ENCODE assay signal across 27 cellular contexts in the genomic region with DNA sequence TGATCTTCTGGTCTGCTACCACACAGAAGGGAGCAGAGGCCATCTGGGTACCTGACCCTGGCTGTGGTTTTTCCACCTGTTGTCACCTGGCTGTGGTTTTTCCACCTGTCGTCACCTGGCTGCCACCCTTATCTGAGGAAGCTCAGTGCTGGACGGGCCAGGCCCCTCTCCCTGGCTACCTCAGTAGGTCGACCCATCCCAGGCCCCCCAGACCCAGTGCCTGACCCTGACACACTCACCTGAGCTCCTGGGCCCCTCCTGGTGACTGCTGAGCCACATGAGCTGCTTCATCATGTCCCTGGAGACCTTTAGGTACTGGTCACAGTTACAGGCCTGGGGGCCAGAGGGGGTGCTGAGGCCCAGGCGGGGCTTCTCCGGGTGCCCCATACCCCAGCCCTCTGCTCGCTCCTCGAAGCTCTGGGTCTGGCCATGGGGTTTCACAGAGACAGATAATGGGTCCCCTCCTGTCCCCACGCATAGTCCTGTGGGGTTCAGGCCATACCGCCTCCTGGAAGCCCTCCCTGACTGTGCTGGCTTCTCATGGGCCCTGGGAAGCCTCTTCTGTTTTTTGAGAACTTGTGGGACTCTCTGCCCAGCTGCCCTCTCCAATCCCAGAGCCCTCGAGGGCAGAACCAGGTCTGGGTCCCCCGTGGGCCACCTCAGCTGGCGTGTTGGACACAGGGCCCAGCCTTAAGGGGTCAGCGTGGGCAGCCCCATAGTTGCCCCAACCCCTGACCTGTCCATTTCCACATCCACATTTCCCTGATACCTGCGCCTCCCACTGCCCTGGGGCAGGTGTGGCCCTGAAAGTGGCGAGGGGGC. TPM values are rescaled to one million over a fixed set of nuclear protein-coding genes. Genes with fewer than 3 reads are reported as not detected.
A peak's percentile ranks its signal among the peaks of the same experiment; 100 is the strongest.
DNase-seq lines count a peak whose midpoint lies in the region; ATAC-seq, FAIRE-seq and TF ChIP-seq lines count a peak whose summit lies in the region.
"Had no signal": no experiment of that assay in that cellular context is flagged by ENCODE, and none has a peak within 500 bp of the region (broad histone marks: within the 10 kb centered on the region; RNA-seq: fewer than 3 reads in every experiment).

No MANE protein-coding gene starts in this region.

- H3K9me3 Mint-ChIP-seq in activated naive CD8-positive, alpha-beta T cell treated with anti-CD3 and anti-CD28 coated beads, Interleukin-2, amount 10 ng/mL, durations not matched to agents 7 days and 5 days = no peaks in the 10 kb centered on the region
- no peaks in the 10 kb centered on the region for H3K9me3 Mint-ChIP-seq in activated naive CD8-positive, alpha-beta T cell treated with anti-CD3 and anti-CD28 coated beads for 36 hours
- no peaks in the 10 kb centered on the region for H3K9me3 Mint-ChIP-seq in type B pancreatic cell
- H3K9me3 Mint-ChIP-seq: activated naive CD4-positive, alpha-beta T cell treated with anti-CD3 and anti-CD28 coated beads for 36 hours; activated T-cell treated with anti-CD3 and anti-CD28 coated beads, Interleukin-2, amount 50 U/mL, for 24 hours; naive B cell; stimulated activated memory B cell treated with anti-CD40 and anti-IgM and Interleukin-4, amounts not matched to agents 10 μg/mL and 1 μg/mL and 100 μg/mL, for 72 hours had no signal

- no peak overlapping the region for H3K4me2 ChIP-seq in keratinocyte (ENCODE audit: control insufficient read depth, extremely low read depth, insufficient read depth, low read depth, low read length)

- no peak overlapping the region for H3K27ac Mint-ChIP-seq in activated naive CD8-positive, alpha-beta T cell treated with anti-CD3 and anti-CD28 coated beads, Interleukin-2, amount 10 ng/mL, durations not matched to agents 7 days and 5 days
- H3K27ac Mint-ChIP-seq in activated naive CD8-positive, alpha-beta T cell treated with anti-CD3 and anti-CD28 coated beads for 36 hours = no peak overlapping the region
- peak overlapping the region; percentile 76 for H3K27ac Mint-ChIP-seq in type B pancreatic cell
- H3K27ac Mint-ChIP-seq: activated CD8-positive, alpha-beta T cell treated with anti-CD3 and anti-CD28 coated beads, Interleukin-2, amount 10 ng/mL, durations not matched to agents 7 days and 5 days; activated naive CD4-positive, alpha-beta T cell treated with anti-CD3 and anti-CD28 coated beads for 36 hours; activated T-cell treated with anti-CD3 and anti-CD28 coated beads, Interleukin-2, amount 50 U/mL, for 24 hours; stimulated activated memory B cell treated with anti-CD40 and anti-IgM and Interleukin-4, amounts not matched to agents 10 μg/mL and 1 μg/mL and 100 μg/mL, for 72 hours had no signal

- no peaks in the 10 kb centered on the region for H3K79me2 ChIP-seq in keratinocyte (ENCODE audit: control insufficient read depth, insufficient read depth, low read length)

- dilution Hi-C loops in keratinocyte (cut with MboI; ENCODE audit: extremely low pct_ligation_motif_present, low sequenced_read_pairs) = no loop called here

- no peak for TF ChIP-seq CTCF in RWPE1 (conservative IDR thresholded peaks at IDR 0.05; ENCODE audit: low read depth)
- TF ChIP-seq CTCF in keratinocyte (optimal IDR thresholded peaks at IDR 0.05 in 1 of 3, IDR thresholded peaks at IDR 0.05 in 1 of 3, conservative IDR thresholded peaks at IDR 0.05 in 1 of 3; ENCODE audit: extremely low read depth in 1 of 3, insufficient read depth in 2 of 3, low read length in 3 of 3) = no peak
- no peak for TF ChIP-seq CTCF in type B pancreatic cell (conservative IDR thresholded peaks at IDR 0.05)

- CTCF ChIA-PET in RWPE1 (lab: Yijun Ruan, JAX) = interaction anchor here (0.5 to 0.7 kb wide), 2 partner anchors 118 to 280 kb away, joined by 3 read pairs; no protein-coding TSS in a partner anchor

- POLR2A ChIA-PET in activated naive CD8-positive, alpha-beta T cell treated with anti-CD3 and anti-CD28 coated beads, Interleukin-2, amount 10 ng/mL, durations not matched to agents 7 days and 5 days (lab: Charles Lee) = interaction anchor here (1.4 kb wide), 2 partner anchors 11 kb away, joined by 4 to 9 read pairs; no protein-coding TSS in a partner anchor
- POLR2A ChIA-PET in RWPE1 (lab: Yijun Ruan, JAX; ENCODE audit: low non-redundant PET) = no interaction called here

- no peaks in the 10 kb centered on the region for H3K27me3 Mint-ChIP-seq in activated naive CD8-positive, alpha-beta T cell treated with anti-CD3 and anti-CD28 coated beads, Interleukin-2, amount 10 ng/mL, durations not matched to agents 7 days and 5 days
- H3K27me3 Mint-ChIP-seq in activated naive CD8-positive, alpha-beta T cell treated with anti-CD3 and anti-CD28 coated beads for 36 hours = no peaks in the 10 kb centered on the region
- no peaks in the 10 kb centered on the region for H3K27me3 Mint-ChIP-seq in type B pancreatic cell
- H3K27me3 Mint-ChIP-seq: activated T-cell treated with anti-CD3 and anti-CD28 coated beads, Interleukin-2, amount 50 U/mL, for 24 hours had no signal

- no peak for FAIRE-seq in keratinocyte (lab: Jason Lieb, UNC)

- peaks cover 12% of the 10 kb centered on the region for H3K27me3 ChIP-seq in keratinocyte (ENCODE audit: control insufficient read depth, extremely low read depth, insufficient read depth, low read length)
- H3K27me3 ChIP-seq: cardiac muscle cell had no signal

- no peak overlapping the region for H3K4me3 ChIP-seq in keratinocyte (ENCODE audit: control insufficient read depth in 2 of 3, extremely low read depth in 1 of 3, insufficient read depth in 2 of 3, low read depth in 1 of 3, low read length in 3 of 3)
- H3K4me3 ChIP-seq: cardiac muscle cell, ovary, SJCRH30, thoracic aorta had no signal

- H3K4me3 Mint-ChIP-seq in activated naive CD8-positive, alpha-beta T cell treated with anti-CD3 and anti-CD28 coated beads, Interleukin-2, amount 10 ng/mL, durations not matched to agents 7 days and 5 days = no peak overlapping the region
- H3K4me3 Mint-ChIP-seq in activated naive CD8-positive, alpha-beta T cell treated with anti-CD3 and anti-CD28 coated beads for 36 hours = no peak overlapping the region
- H3K4me3 Mint-ChIP-seq in type B pancreatic cell = no peak overlapping the region
- H3K4me3 Mint-ChIP-seq: activated CD8-positive, alpha-beta T cell treated with anti-CD3 and anti-CD28 coated beads, Interleukin-2, amount 10 ng/mL, durations not matched to agents 7 days and 5 days; activated naive CD4-positive, alpha-beta T cell treated with anti-CD3 and anti-CD28 coated beads for 36 hours; activated T-cell treated with anti-CD3 and anti-CD28 coated beads, Interleukin-2, amount 50 U/mL, for 24 hours; stimulated activated memory B cell treated with anti-CD40 and anti-IgM and Interleukin-4, amounts not matched to agents 10 μg/mL and 1 μg/mL and 100 μg/mL, for 72 hours had no signal

- no peak overlapping the region for H2AFZ ChIP-seq in keratinocyte (ENCODE audit: control insufficient read depth, low read length)

- peak; percentile 31 for DNase-seq in activated naive CD8-positive, alpha-beta T cell treated with anti-CD3 and anti-CD28 coated beads, Interleukin-2, amount 10 ng/mL, durations not matched to agents 7 days and 5 days
- no peak for DNase-seq in activated naive CD8-positive, alpha-beta T cell treated with anti-CD3 and anti-CD28 coated beads for 36 hours
- DNase-seq in RWPE1 (ENCODE audit: low spot score) (no peak), keratinocyte (ENCODE audit: low read depth, low spot score) (no peak), type B pancreatic cell (ENCODE audit: extremely low spot score, unreplicated experiment) (no peak), SIG-M5 (lab: John Stamatoyannopoulos, UW) (no peak), NCI-H774 (lab: John Stamatoyannopoulos, UW) (no peak)
- DNase-seq in stimulated activated CD8-positive, alpha-beta memory T cell treated with anti-CD3 and anti-CD28 coated beads, Interleukin-4, amount 100 ng/mL, for 48 hours = no peak
- DNase-seq: activated naive CD4-positive, alpha-beta T cell treated with anti-CD3 and anti-CD28 coated beads for 36 hours; activated T-cell treated with anti-CD3 and anti-CD28 coated beads, Interleukin-2, amount 50 U/mL, for 24 hours; anterior cingulate cortex; C1 segment of cervical spinal cord; cortex of kidney; naive B cell; NCI-H2081 treated with DMSO at 0.1 percent for 48 hours; NCI-H446; SJCRH30; stimulated activated CD4-positive, alpha-beta T cell treated with anti-CD3 and anti-CD28 coated beads, Interleukin-2, amount 100 ng/mL, for 48 hours; T-helper 1 cell had no signal

- peak overlapping the region; percentile 64 for H3K27ac ChIP-seq in RWPE1
- no peak overlapping the region for H3K27ac ChIP-seq in keratinocyte (ENCODE audit: control insufficient read depth, insufficient read depth, low read length)
- H3K27ac ChIP-seq: cardiac muscle cell, ovary, SJCRH30, thoracic aorta had no signal

- no peaks in the 10 kb centered on the region for H3K36me3 ChIP-seq in keratinocyte (ENCODE audit: control insufficient read depth in 2 of 2, extremely low read depth in 1 of 2, insufficient read depth in 2 of 2, low read length in 2 of 2)
- H3K36me3 ChIP-seq: cardiac muscle cell, ovary, SJCRH30, thoracic aorta had no signal

- H3K4me1 Mint-ChIP-seq in activated naive CD8-positive, alpha-beta T cell treated with anti-CD3 and anti-CD28 coated beads, Interleukin-2, amount 10 ng/mL, durations not matched to agents 7 days and 5 days = peaks cover 4% of the 10 kb centered on the region
- peaks cover 8% of the 10 kb centered on the region for H3K4me1 Mint-ChIP-seq in activated naive CD8-positive, alpha-beta T cell treated with anti-CD3 and anti-CD28 coated beads for 36 hours
- no peaks in the 10 kb centered on the region for H3K4me1 Mint-ChIP-seq in type B pancreatic cell (ENCODE audit: unreplicated experiment)

- no peaks in the 10 kb centered on the region for H3K9me1 ChIP-seq in keratinocyte (ENCODE audit: control insufficient read depth, extremely low read depth, insufficient read depth, low read length)

- no peaks in the 10 kb centered on the region for H3K36me3 Mint-ChIP-seq in activated naive CD8-positive, alpha-beta T cell treated with anti-CD3 and anti-CD28 coated beads, Interleukin-2, amount 10 ng/mL, durations not matched to agents 7 days and 5 days
- H3K36me3 Mint-ChIP-seq in activated naive CD8-positive, alpha-beta T cell treated with anti-CD3 and anti-CD28 coated beads for 36 hours = no peaks in the 10 kb centered on the region
- H3K36me3 Mint-ChIP-seq in type B pancreatic cell = no peaks in the 10 kb centered on the region
- H3K36me3 Mint-ChIP-seq: naive B cell; stimulated activated memory B cell treated with anti-CD40 and anti-IgM and Interleukin-4, amounts not matched to agents 10 μg/mL and 1 μg/mL and 100 μg/mL, for 72 hours had no signal

- no peak for ATAC-seq in activated naive CD8-positive, alpha-beta T cell treated with anti-CD3 and anti-CD28 coated beads, Interleukin-2, amount 10 ng/mL, durations not matched to agents 7 days and 5 days (ENCODE audit: low read depth)
- ATAC-seq: activated CD8-positive, alpha-beta T cell treated with anti-CD3 and anti-CD28 coated beads, Interleukin-2, amount 10 ng/mL, durations not matched to agents 7 days and 5 days; stimulated activated memory B cell treated with anti-CD40 and anti-IgM and Interleukin-4, amounts not matched to agents 10 μg/mL and 1 μg/mL and 100 μg/mL, for 72 hours had no signal

- no peaks in the 10 kb centered on the region for H4K20me1 ChIP-seq in keratinocyte (ENCODE audit: control insufficient read depth, extremely low read depth, insufficient read depth, low read length)

- peak overlapping the region; percentile 33 for H3K9ac ChIP-seq in keratinocyte (ENCODE audit: control insufficient read depth, extremely low read depth, insufficient read depth, low read length)

- H3K9me3 ChIP-seq in keratinocyte (ENCODE audit: control insufficient read depth, low read depth, low read length) = no peaks in the 10 kb centered on the region
- H3K9me3 ChIP-seq: ovary, SJCRH30, thoracic aorta had no signal

- peaks cover 32% of the 10 kb centered on the region for H3K4me1 ChIP-seq in keratinocyte (ENCODE audit: control insufficient read depth, extremely low read depth, insufficient read depth, low read length)

RNA-seq across cellular contexts. Expression of gene NRARP, which starts 7.5 kb away (rescaled TPM):
- 1 to 10 TPM; 1.2 to 1.7 TPM for total RNA-seq in activated naive CD8-positive, alpha-beta T cell treated with anti-CD3 and anti-CD28 coated beads, Interleukin-2, amount 10 ng/mL, durations not matched to agents 7 days and 5 days
- 1 to 10 TPM; 5.0 to 5.3 TPM for total RNA-seq in activated naive CD8-positive, alpha-beta T cell treated with anti-CD3 and anti-CD28 coated beads for 36 hours
- polyA plus RNA-seq in keratinocyte = 0.43 to 2.4 TPM (median 2.2 TPM) in 3 replicates
- polyA plus RNA-seq in keratinocyte (2011; ENCODE audit: low read depth) = 1.5 TPM
- polyA plus RNA-seq in keratinocyte (2011; cell fraction: cytosol; rRNA removed) = 0.95 and 2.5 TPM in 2 replicates
- 11.2 and 13.2 TPM in 2 replicates for polyA plus RNA-seq in keratinocyte (2011; cell fraction: nucleus; rRNA removed)
- polyA plus RNA-seq in keratinocyte (2012; ENCODE audit: low replicate concordance) = 0.61 and 10.6 TPM in 2 replicates
- 0.73 to 0.83 TPM in 2 of 3 replicates, not detected in the other for polyA minus RNA-seq in keratinocyte
- polyA minus RNA-seq in keratinocyte (2011; cell fraction: cytosol; rRNA and poly(A)+ RNA removed) = 2.9 TPM
- polyA minus RNA-seq in keratinocyte (2011; cell fraction: nucleus; rRNA and poly(A)+ RNA removed) = 10.5 and 14.6 TPM in 2 replicates
- total RNA-seq in type B pancreatic cell (ENCODE audit: low replicate concordance) = 17.9 and 21.7 TPM in 2 replicates

RNA-seq across cellular contexts. Expression of gene TOR4A, which starts 32.1 kb away (rescaled TPM):
- 1 to 10 TPM; 8.1 to 8.2 TPM for total RNA-seq in activated naive CD8-positive, alpha-beta T cell treated with anti-CD3 and anti-CD28 coated beads, Interleukin-2, amount 10 ng/mL, durations not matched to agents 7 days and 5 days
- total RNA-seq in activated naive CD8-positive, alpha-beta T cell treated with anti-CD3 and anti-CD28 coated beads for 36 hours = 1 to 10 TPM; 3.6 to 3.9 TPM
- 5.8 to 9.8 TPM (median 7.8 TPM) in 3 replicates for polyA plus RNA-seq in keratinocyte
- 1.6 TPM for polyA plus RNA-seq in keratinocyte (2011; ENCODE audit: low read depth)
- 3.7 and 9.2 TPM in 2 replicates for polyA plus RNA-seq in keratinocyte (2011; cell fraction: cytosol; rRNA removed)
- polyA plus RNA-seq in keratinocyte (2011; cell fraction: nucleus; rRNA removed) = 10.6 and 18.7 TPM in 2 replicates
- polyA plus RNA-seq in keratinocyte (2012; ENCODE audit: low replicate concordance) = 7.0 and 11.9 TPM in 2 replicates
- polyA minus RNA-seq in keratinocyte = 5.8 to 11.4 TPM (median 7.4 TPM) in 3 replicates
- 36.6 TPM for polyA minus RNA-seq in keratinocyte (2011; cell fraction: cytosol; rRNA and poly(A)+ RNA removed)
- 25.4 and 32.9 TPM in 2 replicates for polyA minus RNA-seq in keratinocyte (2011; cell fraction: nucleus; rRNA and poly(A)+ RNA removed)
- 2.7 and 4.5 TPM in 2 replicates for total RNA-seq in type B pancreatic cell (ENCODE audit: low replicate concordance)

RNA-seq across cellular contexts. Expression of gene NELFB, which starts 54.5 kb away (rescaled TPM):
- 10 to 100 TPM; 58.7 to 63.1 TPM for total RNA-seq in activated naive CD8-positive, alpha-beta T cell treated with anti-CD3 and anti-CD28 coated beads, Interleukin-2, amount 10 ng/mL, durations not matched to agents 7 days and 5 days
- 10 to 100 TPM; 54.4 to 56.4 TPM for total RNA-seq in activated naive CD8-positive, alpha-beta T cell treated with anti-CD3 and anti-CD28 coated beads for 36 hours
- polyA plus RNA-seq in keratinocyte = 25.1 to 40.2 TPM (median 35.0 TPM) in 3 replicates
- polyA plus RNA-seq in keratinocyte (2011; ENCODE audit: low read depth) = 11.6 TPM
- polyA plus RNA-seq in keratinocyte (2011; cell fraction: cytosol; rRNA removed) = 29.8 and 55.0 TPM in 2 replicates
- polyA plus RNA-seq in keratinocyte (2011; cell fraction: nucleus; rRNA removed) = 36.6 and 50.0 TPM in 2 replicates
- polyA plus RNA-seq in keratinocyte (2012; ENCODE audit: low replicate concordance) = 40.6 and 53.2 TPM in 2 replicates
- polyA minus RNA-seq in keratinocyte = 35.7 to 44.2 TPM (median 43.6 TPM) in 3 replicates
- 75.4 TPM for polyA minus RNA-seq in keratinocyte (2011; cell fraction: cytosol; rRNA and poly(A)+ RNA removed)
- 33.1 and 37.6 TPM in 2 replicates for polyA minus RNA-seq in keratinocyte (2011; cell fraction: nucleus; rRNA and poly(A)+ RNA removed)
- 52.4 and 61.9 TPM in 2 replicates for total RNA-seq in type B pancreatic cell (ENCODE audit: low replicate concordance)

RNA-seq across cellular contexts. Expression of gene STPG3, which starts 58.5 kb away (rescaled TPM):
- not detected for total RNA-seq in activated naive CD8-positive, alpha-beta T cell treated with anti-CD3 and anti-CD28 coated beads, Interleukin-2, amount 10 ng/mL, durations not matched to agents 7 days and 5 days
- total RNA-seq in activated naive CD8-positive, alpha-beta T cell treated with anti-CD3 and anti-CD28 coated beads for 36 hours = not detected
- polyA plus RNA-seq in keratinocyte = not detected in 3 replicates
- not detected for polyA plus RNA-seq in keratinocyte (2011; ENCODE audit: low read depth)
- polyA plus RNA-seq in keratinocyte (2011; cell fraction: cytosol; rRNA removed) = not detected in 2 replicates
- polyA plus RNA-seq in keratinocyte (2011; cell fraction: nucleus; rRNA removed) = not detected in 2 replicates
- polyA plus RNA-seq in keratinocyte (2012; ENCODE audit: low replicate concordance) = not detected in 2 replicates
- polyA minus RNA-seq in keratinocyte = not detected in 3 replicates
- not detected for polyA minus RNA-seq in keratinocyte (2011; cell fraction: cytosol; rRNA and poly(A)+ RNA removed)
- polyA minus RNA-seq in keratinocyte (2011; cell fraction: nucleus; rRNA and poly(A)+ RNA removed) = not detected in 2 replicates
- total RNA-seq in type B pancreatic cell (ENCODE audit: low replicate concordance) = 0.31 TPM in 1 of 2 replicates, not detected in the other
- total RNA-seq: activated CD8-positive, alpha-beta T cell treated with anti-CD3 and anti-CD28 coated beads, Interleukin-2, amount 10 ng/mL, durations not matched to agents 7 days and 5 days; activated naive CD4-positive, alpha-beta T cell treated with anti-CD3 and anti-CD28 coated beads for 36 hours; glomerular endothelial cell; mammary epithelial cell; MCF 10A; ovary; SJCRH30; thoracic aorta had no signal
- polyA plus RNA-seq: mammary epithelial cell, ovary had no signal
